Comparison of ENCODE assay signal across 8 cellular contexts in genomic region chr17:30600830-30601494, GRCh38.
DNase-seq lines count a peak whose midpoint lies in the region; ATAC-seq and TF ChIP-seq lines count a peak whose summit lies in the region.

No MANE protein-coding gene starts in this region.

- H3K4me3 Mint-ChIP-seq in activated CD8-positive, alpha-beta T cell treated with anti-CD3 and anti-CD28 coated beads, Interleukin-2, amount 10 ng/mL, durations not matched to agents 7 days and 5 days = peak overlapping the region; percentile 95

- H3K27me3 ChIP-seq in BE2C (no peaks in the 10 kb centered on the region), esophagus muscularis mucosa (no peaks in the 10 kb centered on the region), upper lobe of left lung (no peaks in the 10 kb centered on the region)

- TF ChIP-seq CTCF in BE2C (IDR thresholded peaks at IDR 0.05; ENCODE audit: low read depth, low read length) (no peak), esophagus muscularis mucosa (IDR thresholded peaks at IDR 0.05) (no peak), upper lobe of left lung (IDR thresholded peaks at IDR 0.05) (no peak)

- peaks cover 21% of the 10 kb centered on the region for H3K4me1 Mint-ChIP-seq in activated CD8-positive, alpha-beta T cell treated with anti-CD3 and anti-CD28 coated beads, Interleukin-2, amount 10 ng/mL, durations not matched to agents 7 days and 5 days (ENCODE audit: low read depth)

- TF ChIP-seq EP300 in esophagus muscularis mucosa (IDR thresholded peaks at IDR 0.05) (no peak), upper lobe of left lung (IDR thresholded peaks at IDR 0.05) (no peak)

- peak overlapping the region; percentile 95 to 98 (median 96) for H3K27ac ChIP-seq in esophagus muscularis mucosa (replicated peaks in 1 of 4)
- H3K27ac ChIP-seq in upper lobe of left lung = peak overlapping the region; percentile 94 to 98 (median 96)

- 0% methylated on average over 23 of the region's 49 CpGs for WGBS in esophagus muscularis mucosa
- WGBS in upper lobe of left lung, 2 donors = 0 to 1% methylated on average over 6 to 37 of the region's 49 CpGs

- H3K36me3 ChIP-seq in BE2C (no peaks in the 10 kb centered on the region), esophagus muscularis mucosa (no peaks in the 10 kb centered on the region), upper lobe of left lung (no peaks in the 10 kb centered on the region)

- POLR2A ChIA-PET in activated CD8-positive, alpha-beta T cell treated with anti-CD3 and anti-CD28 coated beads, Interleukin-2, amount 10 ng/mL, durations not matched to agents 7 days and 5 days (lab: Charles Lee) = interaction anchor here (1.0 kb wide), 1 partner anchor 260 kb away, joined by 5 read pairs; no protein-coding TSS in a partner anchor

- H3K4me3 ChIP-seq in BE2C (ENCODE audit: low read depth, low read length) (peak overlapping the region; percentile 80), esophagus muscularis mucosa (peak overlapping the region; percentile 81 to 96 (median 92)), upper lobe of left lung (peak overlapping the region; percentile 68 to 75 (median 72))

- peak overlapping the region; percentile 91 for H3K27ac Mint-ChIP-seq in activated CD8-positive, alpha-beta T cell treated with anti-CD3 and anti-CD28 coated beads, Interleukin-2, amount 10 ng/mL, durations not matched to agents 7 days and 5 days

- DNase-seq in BE2C = no peak
- peak; percentile 55 for DNase-seq in KG1 (lab: John Stamatoyannopoulos, UW)
- peak; percentile 39 for DNase-seq in activated CD8-positive, alpha-beta T cell treated with anti-CD3 and anti-CD28 coated beads, Interleukin-2, amount 10 ng/mL, durations not matched to agents 7 days and 5 days
- DNase-seq in esophagus muscularis mucosa (ENCODE audit: extremely low spot score) = no peak
- peak; percentile 29 for DNase-seq in myocyte (ENCODE audit: low read depth)
- DNase-seq in upper lobe of left lung = peak in 1 of 2 donors; percentile 42

- TF ChIP-seq POLR2A in esophagus muscularis mucosa (IDR thresholded peaks at IDR 0.05; ENCODE audit: low read depth) = no peak
- peak in 1 of 4 donors; percentile 11 for TF ChIP-seq POLR2A in upper lobe of left lung (IDR thresholded peaks at IDR 0.05)

- no peaks in the 10 kb centered on the region for H3K9me3 Mint-ChIP-seq in activated CD8-positive, alpha-beta T cell treated with anti-CD3 and anti-CD28 coated beads, Interleukin-2, amount 10 ng/mL, durations not matched to agents 7 days and 5 days (ENCODE audit: insufficient read depth)

- H3K27me3 Mint-ChIP-seq in activated CD8-positive, alpha-beta T cell treated with anti-CD3 and anti-CD28 coated beads, Interleukin-2, amount 10 ng/mL, durations not matched to agents 7 days and 5 days (ENCODE audit: low read depth) = peaks cover 2% of the 10 kb centered on the region

- H3K9me3 ChIP-seq in BE2C (no peaks in the 10 kb centered on the region), esophagus muscularis mucosa (no peaks in the 10 kb centered on the region), upper lobe of left lung (no peaks in the 10 kb centered on the region)

- CTCF ChIA-PET in activated CD8-positive, alpha-beta T cell treated with anti-CD3 and anti-CD28 coated beads, Interleukin-2, amount 10 ng/mL, durations not matched to agents 7 days and 5 days (lab: Charles Lee) = interaction anchor here (0.6 to 1.0 kb wide), 2 partner anchors 72 to 124 kb away, joined by 3 to 4 read pairs; no protein-coding TSS in a partner anchor

- no peaks in the 10 kb centered on the region for H3K4me1 ChIP-seq in BE2C
- peaks cover 4 to 29% (median 26%) of the 10 kb centered on the region in 4 donors for H3K4me1 ChIP-seq in esophagus muscularis mucosa
- peaks cover 8 to 17% (median 13%) of the 10 kb centered on the region in 4 donors for H3K4me1 ChIP-seq in upper lobe of left lung

- ATAC-seq in GM19397 (IDR thresholded peaks at IDR 0.05; ENCODE audit: unreplicated experiment) = peak; percentile 8
- ATAC-seq in activated CD8-positive, alpha-beta T cell treated with anti-CD3 and anti-CD28 coated beads, Interleukin-2, amount 10 ng/mL, durations not matched to agents 7 days and 5 days = peak; percentile 23
- ATAC-seq in upper lobe of left lung (ENCODE audit: low FRiP score in 2 of 2) = peak; percentile 35 to 51
- no peak for ATAC-seq in GM19455 (IDR thresholded peaks at IDR 0.05; ENCODE audit: unreplicated experiment)

- intact Hi-C loops in esophagus muscularis mucosa (cut with DNase I) = no loop called here

- peaks cover 2% of the 10 kb centered on the region for H3K36me3 Mint-ChIP-seq in activated CD8-positive, alpha-beta T cell treated with anti-CD3 and anti-CD28 coated beads, Interleukin-2, amount 10 ng/mL, durations not matched to agents 7 days and 5 days (ENCODE audit: low read depth)

Comparison
In these comparisons a context has a peak if more than half of its experiments do, and no peak if none do; other contexts are left out.
1. DNase-seq: peak in KG1 (single experiment), activated CD8-positive, alpha-beta T cell treated with anti-CD3 and anti-CD28 coated beads, Interleukin-2, amount 10 ng/mL, durations not matched to agents 7 days and 5 days (single experiment) and myocyte (single experiment); none in BE2C (single experiment) and esophagus muscularis mucosa (single experiment).
2. Peak in every context shown above with its lines, with median percentiles within 50 percentile points of each other: H3K4me3 ChIP-seq.